10 cellular contexts compared by ENCODE assay signal in the genomic region with DNA sequence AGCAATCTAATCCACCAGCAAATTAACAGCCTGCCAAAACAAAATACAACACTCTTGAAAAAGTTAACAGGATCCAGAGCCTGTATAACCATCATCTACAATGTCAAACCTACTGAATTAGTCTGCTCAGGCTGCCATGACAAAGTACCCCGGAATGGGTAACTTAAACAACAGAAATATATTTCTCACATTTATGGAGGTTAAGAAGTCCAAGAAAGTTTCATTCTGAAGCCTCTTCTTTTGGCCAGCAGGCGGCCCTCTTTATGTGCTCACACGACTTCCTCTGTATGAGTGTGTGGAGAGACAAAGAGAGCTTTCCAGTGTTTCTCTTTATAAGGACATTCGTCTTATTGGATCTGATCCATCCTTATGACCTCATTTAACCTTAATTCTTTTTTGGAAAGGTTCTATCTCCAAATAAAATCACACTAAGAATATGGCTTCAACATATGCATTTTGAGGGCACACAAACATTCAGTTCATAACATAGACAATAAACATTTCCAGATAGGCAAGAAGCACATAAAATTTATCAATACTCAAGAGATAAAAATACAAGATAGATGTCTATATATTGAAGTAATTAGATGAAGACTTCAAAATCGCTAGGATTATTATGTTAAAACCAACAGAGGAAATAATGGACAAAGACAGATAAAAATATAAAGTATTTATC. TPM values are rescaled to one million over a fixed set of nuclear protein-coding genes. Genes with fewer than 3 reads are reported as not detected.
DNase-seq lines count a peak whose midpoint lies in the region; ATAC-seq and TF ChIP-seq lines count a peak whose summit lies in the region.
"Had no signal": no experiment of that assay in that cellular context is flagged by ENCODE, and none has a peak within 500 bp of the region (broad histone marks: within the 10 kb centered on the region; RNA-seq: fewer than 3 reads in every experiment).

No MANE protein-coding gene starts in this region.

- no peak overlapping the region for H3K27ac Mint-ChIP-seq in CD4-positive, alpha-beta T cell

- peak in 3 of 10 experiments; percentile 2 to 20 (median 2) for DNase-seq in CD4-positive, alpha-beta T cell
- DNase-seq in MV-4-11 (lab: John Stamatoyannopoulos, UW) (peak; percentile 30), astrocyte of the hippocampus (ENCODE audit: low read depth, low spot score) (peak; percentile 45), iris pigment epithelial cell (ENCODE audit: low read depth) (peak; percentile 81), stromal cell of bone marrow (ENCODE audit: low read depth) (peak; percentile 58), COR-L47 (lab: John Stamatoyannopoulos, UW) (no peak), hippocampal formation (lab: John Stamatoyannopoulos, UW) (no peak)
- DNase-seq: naive B cell had no signal

- H3K4me1 Mint-ChIP-seq in CD4-positive, alpha-beta T cell (ENCODE audit: low read depth), result peaks cover 4% of the 10 kb centered on the region
- H3K4me1 Mint-ChIP-seq: naive B cell had no signal

- POLR2A ChIA-PET in CD4-positive, alpha-beta T cell (lab: Charles Lee), result no interaction called here

- no peak overlapping the region for H3K4me3 Mint-ChIP-seq in CD4-positive, alpha-beta T cell
- H3K4me3 Mint-ChIP-seq: naive B cell had no signal

- H3K27ac ChIP-seq in CD4-positive, alpha-beta T cell (ENCODE audit: low read depth, low read length), result no peak overlapping the region
- H3K27ac ChIP-seq: SK-N-MC had no signal

- no peaks in the 10 kb centered on the region for H3K9me3 ChIP-seq in CD4-positive, alpha-beta T cell (ENCODE audit: control insufficient read depth, low read length)

- H3K27me3 Mint-ChIP-seq in CD4-positive, alpha-beta T cell, result peaks cover 66% of the 10 kb centered on the region

- intact Hi-C loops in CD4-positive, alpha-beta T cell (cut with DNase I, micrococcal nuclease), result loop anchor here (5.0 to 10.0 kb wide), 2 partner anchors 355 to 992 kb away; no protein-coding TSS in a partner anchor

- CTCF ChIA-PET in CD4-positive, alpha-beta T cell (lab: Charles Lee), result no interaction called here

- TF ChIP-seq CTCF in CD4-positive, alpha-beta T cell (IDR thresholded peaks at IDR 0.05), result peak; percentile 41

- ATAC-seq in CD4-positive, alpha-beta T cell (ENCODE audit: poor library complexity), result no peak
- peak; percentile 68 for ATAC-seq in GM18868 (IDR thresholded peaks at IDR 0.05; ENCODE audit: unreplicated experiment)

- H3K36me3 Mint-ChIP-seq in CD4-positive, alpha-beta T cell (ENCODE audit: low read depth), result no peaks in the 10 kb centered on the region
- H3K36me3 Mint-ChIP-seq: naive B cell had no signal

- peaks cover 38% of the 10 kb centered on the region for H3K27me3 ChIP-seq in CD4-positive, alpha-beta T cell (ENCODE audit: control insufficient read depth, insufficient read depth, low read length)

- no peaks in the 10 kb centered on the region for H3K9me3 Mint-ChIP-seq in CD4-positive, alpha-beta T cell
- H3K9me3 Mint-ChIP-seq: naive B cell had no signal

RNA-seq across cellular contexts. Expression of gene RERG, which starts 5.9 kb away (rescaled TPM):
- not detected for total RNA-seq in CD4-positive, alpha-beta T cell

Comparison
In these comparisons a context has a peak if more than half of its experiments do, and no peak if none do; other contexts are left out.
1. DNase-seq: peak in MV-4-11 (single experiment), astrocyte of the hippocampus (single experiment), iris pigment epithelial cell (single experiment) and stromal cell of bone marrow (single experiment); none in COR-L47 (single experiment) and hippocampal formation (0 of 2).